In the genomic region with DNA sequence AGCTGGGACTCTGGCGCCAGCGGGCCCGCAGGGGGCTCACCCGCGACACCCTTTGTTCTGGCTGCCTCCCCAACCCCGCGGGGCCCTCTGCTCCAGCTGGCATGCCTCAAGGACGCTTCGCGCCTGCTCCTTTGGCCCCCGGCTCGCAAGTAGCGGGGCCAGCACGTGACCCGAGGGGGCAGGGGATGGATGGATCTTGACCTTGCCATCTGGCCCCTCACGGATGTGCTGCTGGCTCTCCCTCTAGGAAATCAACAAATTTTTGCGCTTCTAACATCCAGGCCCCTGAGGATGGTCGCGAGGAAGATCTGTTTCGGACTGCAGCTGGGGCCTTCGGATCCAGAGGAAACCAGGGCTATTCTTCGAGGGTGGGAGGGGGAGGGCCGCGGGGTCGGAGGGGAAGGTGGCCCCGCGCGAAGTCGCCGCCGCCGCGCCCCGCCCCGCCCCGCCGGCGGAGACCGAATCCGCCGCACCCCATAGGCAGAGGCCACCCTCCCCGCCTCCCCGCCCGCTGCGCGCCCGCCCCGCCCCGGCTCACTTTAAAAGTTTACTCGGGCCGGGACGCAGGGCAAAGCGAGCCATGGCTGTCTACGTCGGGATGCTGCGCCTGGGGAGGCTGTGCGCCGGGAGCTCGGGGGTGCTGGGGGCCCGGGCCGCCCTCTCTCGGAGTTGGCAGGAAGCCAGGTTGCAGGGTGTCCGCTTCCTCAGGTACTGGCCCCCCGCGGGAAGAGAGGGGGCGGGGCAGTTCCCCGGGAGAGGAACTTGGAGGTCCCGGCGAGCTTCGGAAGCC, we compare ENCODE assay signal across 8 cellular contexts. TPM values are rescaled to one million over a fixed set of nuclear protein-coding genes. Genes with fewer than 3 reads are reported as not detected.
A peak's percentile ranks its signal among the peaks of the same experiment; 100 is the strongest.
DNase-seq lines count a peak whose midpoint lies in the region; ATAC-seq and TF ChIP-seq lines count a peak whose summit lies in the region.

Gene ACSF2, plus strand, starts transcription at position 537 of the 790 bp plus-strand sequence. Its CDS starts 44 bp downstream, at position 581.

- peak; percentile 64 for ATAC-seq in GM18867 (IDR thresholded peaks at IDR 0.05; ENCODE audit: unreplicated experiment)

- peak within 1 kb of the TSS; percentile 92 for H3K4me3 Mint-ChIP-seq in T-helper 2 cell treated with Interferon-gamma antibody and Interleukin-4, amounts not matched to agents 5 μg/mL and 100 μg/mL, for 36 hours

- H3K9me3 ChIP-seq in ascending aorta (no peaks in the 10 kb centered on the region), hepatocyte (ENCODE audit: low read depth) (no peaks in the 10 kb centered on the region)

- H2AFZ ChIP-seq in hepatocyte, result peak within 1 kb of the TSS; percentile 79

- 5% methylated on average over 31 of the region's 70 CpGs for WGBS in hepatocyte (ENCODE audit: low lambda C conversion rate, missing lambda C conversion rate)

- DNase-seq in 8988T (peak; percentile 83), HUDEP-2 (lab: John Stamatoyannopoulos, UW; ENCODE audit: unreplicated experiment in 76 of 76) (peak in 40 of 76 experiments; percentile 10 to 73 (median 38)), ascending aorta (ENCODE audit: low spot score in 2 of 2) (peak; percentile 20 to 86), hepatocyte (ENCODE audit: low spot score) (peak; percentile 83), skeletal muscle cell (ENCODE audit: low read depth) (no peak), putamen (ENCODE audit: low spot score) (no peak)
- peak; percentile 69 for DNase-seq in T-helper 2 cell treated with Interferon-gamma antibody and Interleukin-4, amounts not matched to agents 5 μg/mL and 100 μg/mL, for 36 hours (ENCODE audit: low spot score)

- H3K4me2 ChIP-seq in hepatocyte, result peak within 1 kb of the TSS; percentile 92

- TF ChIP-seq CTCF in ascending aorta (IDR thresholded peaks at IDR 0.05) (no peak), hepatocyte (IDR thresholded peaks at IDR 0.05; ENCODE audit: poor library complexity) (no peak)

- H3K36me3 ChIP-seq in ascending aorta (no peaks in the 10 kb centered on the region), hepatocyte (replicated peaks; ENCODE audit: insufficient read depth, low read depth) (no peaks in the 10 kb centered on the region)

- no peaks in the 10 kb centered on the region for H3K36me3 Mint-ChIP-seq in T-helper 2 cell treated with Interferon-gamma antibody and Interleukin-4, amounts not matched to agents 5 μg/mL and 100 μg/mL, for 36 hours (ENCODE audit: low read depth)

- H3K27ac Mint-ChIP-seq in T-helper 2 cell treated with Interferon-gamma antibody and Interleukin-4, amounts not matched to agents 5 μg/mL and 100 μg/mL, for 36 hours, result peak within 1 kb of the TSS; percentile 86

- intact Hi-C loops in ascending aorta (cut with DNase I), result no loop called here

- H3K4me1 Mint-ChIP-seq in T-helper 2 cell treated with Interferon-gamma antibody and Interleukin-4, amounts not matched to agents 5 μg/mL and 100 μg/mL, for 36 hours (ENCODE audit: low read depth), result peaks cover 30% of the 10 kb centered on the region

- H3K4me1 ChIP-seq in ascending aorta, result peaks cover 4 to 20% of the 10 kb centered on the region in 2 donors
- H3K4me1 ChIP-seq in hepatocyte (ENCODE audit: insufficient read depth), result peaks cover 46% of the 10 kb centered on the region

- H3K27me3 ChIP-seq in ascending aorta (no peaks in the 10 kb centered on the region), hepatocyte (no peaks in the 10 kb centered on the region)

- H3K27ac ChIP-seq in ascending aorta (peak within 1 kb of the TSS; percentile 79 to 81), hepatocyte (peak within 1 kb of the TSS; percentile 85)

- H4K20me1 ChIP-seq in hepatocyte (ENCODE audit: insufficient read depth, poor library complexity, severe bottlenecking), result no peaks in the 10 kb centered on the region

- H3K9me2 ChIP-seq in hepatocyte (replicated peaks; ENCODE audit: insufficient read depth), result no peaks in the 10 kb centered on the region

- H3K9me3 Mint-ChIP-seq in T-helper 2 cell treated with Interferon-gamma antibody and Interleukin-4, amounts not matched to agents 5 μg/mL and 100 μg/mL, for 36 hours, result no peaks in the 10 kb centered on the region

- no peaks in the 10 kb centered on the region for H3K27me3 Mint-ChIP-seq in T-helper 2 cell treated with Interferon-gamma antibody and Interleukin-4, amounts not matched to agents 5 μg/mL and 100 μg/mL, for 36 hours (ENCODE audit: low read depth)

- H3K79me2 ChIP-seq in hepatocyte, result peaks cover 25% of the 10 kb centered on the region

- H3K4me3 ChIP-seq in ascending aorta (peak within 1 kb of the TSS; percentile 79 to 93), hepatocyte (peak within 1 kb of the TSS; percentile 73), skeletal muscle cell (ENCODE audit: low read depth, low read length) (peak within 1 kb of the TSS; percentile 65)

RNA-seq across cellular contexts. Expression of gene ACSF2, which starts in this region (rescaled TPM):
- 26.1 TPM for total RNA-seq in ascending aorta
- 37.7 and 47.9 TPM in 2 replicates for total RNA-seq in hepatocyte
- 39.1 and 43.1 TPM in 2 replicates for polyA plus RNA-seq in hepatocyte

Comparison
In these comparisons a context has a peak if more than half of its experiments do, and no peak if none do; other contexts are left out.
1. DNase-seq: peak in 8988T (single experiment), HUDEP-2 (40 of 76), T-helper 2 cell treated with Interferon-gamma antibody and Interleukin-4, amounts not matched to agents 5 μg/mL and 100 μg/mL, for 36 hours (single experiment), ascending aorta (2 of 2) and hepatocyte (single experiment); none in skeletal muscle cell (single experiment) and putamen (single experiment).
2. Peak in every context shown above with its lines, with median percentiles within 50 percentile points of each other: H3K4me3 ChIP-seq.